Comparison of ENCODE assay signal across 1 cellular context in genomic region chr7:143373255-143373794, GRCh38.
TF ChIP-seq lines count a peak whose summit lies in the region.

No MANE protein-coding gene starts in this region.

TF ChIP-seq in liver, 16 proteins besides CTCF, POLR2A, EP300 and RAD21:
- TF ChIP-seq JUND (IDR thresholded peaks at IDR 0.05), result no peak
- no peak for TF ChIP-seq YY1 (IDR thresholded peaks at IDR 0.05)
- TF ChIP-seq GABPA (IDR thresholded peaks at IDR 0.05 in 1 of 2, conservative IDR thresholded peaks at IDR 0.05 in 1 of 2), result no peak
- no peak for TF ChIP-seq FOXA2 (IDR thresholded peaks at IDR 0.05)
- TF ChIP-seq ATF3 (IDR thresholded peaks at IDR 0.05), result no peak
- TF ChIP-seq HNF4A (conservative IDR thresholded peaks at IDR 0.05), result no peak
- TF ChIP-seq MAX (IDR thresholded peaks at IDR 0.05), result no peak
- TF ChIP-seq ZBTB33 (IDR thresholded peaks at IDR 0.05), result no peak
- TF ChIP-seq FOXA1 (IDR thresholded peaks at IDR 0.05), result no peak
- TF ChIP-seq HNF4G (IDR thresholded peaks at IDR 0.05), result no peak
- no peak for TF ChIP-seq RXRA (IDR thresholded peaks at IDR 0.05)
- TF ChIP-seq SP1 (IDR thresholded peaks at IDR 0.05), result no peak
- no peak for TF ChIP-seq TAF1 (conservative IDR thresholded peaks at IDR 0.05)
- no peak for TF ChIP-seq REST (IDR thresholded peaks at IDR 0.05)
- no peak for TF ChIP-seq EGR1 (IDR thresholded peaks at IDR 0.05; ENCODE audit: low read depth in 2 of 2)
TF ChIP-seq in liver: peak in this region for 0.
